In genomic region chr14:71521238-71521637, GRCh38 we compare ENCODE assay signal across 27 cellular contexts.
A peak's percentile ranks its signal among the peaks of the same experiment; 100 is the strongest.
DNase-seq lines count a peak whose midpoint lies in the region; ATAC-seq, FAIRE-seq and TF ChIP-seq lines count a peak whose summit lies in the region.
"Had no signal": no experiment of that assay in that cellular context is flagged by ENCODE, and none has a peak within 500 bp of the region (broad histone marks: within the 10 kb centered on the region; RNA-seq: fewer than 3 reads in every experiment).

No MANE protein-coding gene starts in this region.

- H3K27ac ChIP-seq in body of pancreas (peak overlapping the region in 1 of 4 donors; percentile 7), A673 (ENCODE audit: low read depth, low read length, poor library complexity, severe bottlenecking) (no peak overlapping the region)
- H3K27ac ChIP-seq: cardiac muscle cell, colonic mucosa, neutrophil, stomach, tibial artery had no signal

- CTCF ChIA-PET in Caco-2 (lab: Charles Lee) (no interaction called here), A673 (lab: Charles Lee) (no interaction called here)

- TF ChIP-seq POLR2A in body of pancreas (IDR thresholded peaks at IDR 0.05) (no peak), GM12892 (IDR thresholded peaks at IDR 0.05; ENCODE audit: low read depth, low read length) (no peak)

- TF ChIP-seq CTCF in Caco-2 (IDR thresholded peaks at IDR 0.05; ENCODE audit: insufficient read depth in 1 of 2, low read depth in 1 of 2, low read length in 1 of 2, severe bottlenecking in 1 of 2, unreplicated experiment in 1 of 2), result no peak
- TF ChIP-seq CTCF in body of pancreas (IDR thresholded peaks at IDR 0.05), result no peak
- no peak for TF ChIP-seq CTCF in mucosa of descending colon (IDR thresholded peaks at IDR 0.05)
- TF ChIP-seq CTCF in A673 (conservative IDR thresholded peaks at IDR 0.05; ENCODE audit: low read depth, low read length), result no peak

- POLR2A ChIA-PET in Caco-2 (lab: Charles Lee) (no interaction called here), A673 (lab: Charles Lee; ENCODE audit: low non-redundant PET) (no interaction called here)

- peak overlapping the region; percentile 92 for H3K27ac Mint-ChIP-seq in Caco-2 (ENCODE audit: unreplicated experiment)
- H3K27ac Mint-ChIP-seq: activated CD4-positive, alpha-beta memory T cell treated with anti-CD3 and anti-CD28 coated beads for 36 hours; T-helper 1 cell treated with Interleukin-12 subunit alpha and Interleukin-12 subunit beta and Interleukin-4 antibody, amounts not matched to agents 30 μg/mL and 1 μg/mL, for 36 hours had no signal

- peaks cover 46% of the 10 kb centered on the region for H3K4me1 ChIP-seq in Caco-2
- H3K4me1 ChIP-seq in body of pancreas, result peaks cover 15% of the 10 kb centered on the region
- H3K4me1 ChIP-seq in mucosa of descending colon (ENCODE audit: low read depth), result peaks cover 3% of the 10 kb centered on the region
- H3K4me1 ChIP-seq in A673 (ENCODE audit: insufficient read depth, low read length, poor library complexity, severe bottlenecking), result peaks cover 28% of the 10 kb centered on the region
- H3K4me1 ChIP-seq: colonic mucosa had no signal

- peaks cover 7% of the 10 kb centered on the region for H3K9me3 Mint-ChIP-seq in Caco-2 (ENCODE audit: unreplicated experiment)

- H3K9me3 ChIP-seq in Caco-2, result no peaks in the 10 kb centered on the region
- H3K9me3 ChIP-seq in body of pancreas, result no peaks in the 10 kb centered on the region
- H3K9me3 ChIP-seq in mucosa of descending colon, result no peaks in the 10 kb centered on the region
- H3K9me3 ChIP-seq in A673 (ENCODE audit: low read depth, low read length, poor library complexity, severe bottlenecking), result no peaks in the 10 kb centered on the region
- H3K9me3 ChIP-seq: colonic mucosa, neutrophil, SK-N-SH, stomach, tibial artery had no signal

- H3K27me3 ChIP-seq in Caco-2 (replicated peaks; ENCODE audit: control insufficient read depth, insufficient read depth, low read length) (no peaks in the 10 kb centered on the region), body of pancreas (no peaks in the 10 kb centered on the region), A673 (replicated peaks; ENCODE audit: insufficient read depth, low read depth, low read length, poor library complexity) (no peaks in the 10 kb centered on the region)
- H3K27me3 ChIP-seq: cardiac muscle cell, colonic mucosa, neutrophil, stomach, tibial artery had no signal

- FAIRE-seq in GM12892 (lab: Jason Lieb, UNC) (no peak), HTR-8/SVneo (lab: Jason Lieb, UNC) (no peak)
- FAIRE-seq: GM18507 had no signal

- peak overlapping the region; percentile 41 for H3K4me3 Mint-ChIP-seq in Caco-2 (ENCODE audit: unreplicated experiment)
- H3K4me3 Mint-ChIP-seq: activated CD4-positive, alpha-beta memory T cell treated with anti-CD3 and anti-CD28 coated beads for 36 hours; T-helper 1 cell treated with Interleukin-12 subunit alpha and Interleukin-12 subunit beta and Interleukin-4 antibody, amounts not matched to agents 30 μg/mL and 1 μg/mL, for 36 hours had no signal

- no peak overlapping the region for H3K4me3 ChIP-seq in Caco-2 (ENCODE audit: low read depth, low read length)
- H3K4me3 ChIP-seq in body of pancreas, result no peak overlapping the region
- no peak overlapping the region for H3K4me3 ChIP-seq in mucosa of descending colon
- H3K4me3 ChIP-seq in A673 (ENCODE audit: low read depth, low read length, poor library complexity, severe bottlenecking), result no peak overlapping the region
- H3K4me3 ChIP-seq: cardiac muscle cell, colonic mucosa, stomach, tibial artery had no signal

- H3K36me3 ChIP-seq in Caco-2 (ENCODE audit: control insufficient read depth, insufficient read depth, low read length), result no peaks in the 10 kb centered on the region
- no peaks in the 10 kb centered on the region for H3K36me3 ChIP-seq in body of pancreas (replicated peaks in 1 of 2; ENCODE audit: insufficient read depth in 1 of 2, low read depth in 2 of 2)
- no peaks in the 10 kb centered on the region for H3K36me3 ChIP-seq in mucosa of descending colon (ENCODE audit: low read depth)
- H3K36me3 ChIP-seq in A673 (ENCODE audit: insufficient read depth, low read length, poor library complexity, severe bottlenecking), result no peaks in the 10 kb centered on the region
- H3K36me3 ChIP-seq: cardiac muscle cell, colonic mucosa, neutrophil, stomach, tibial artery had no signal

- DNase-seq in Caco-2, result peak; percentile 83 to 84
- DNase-seq in M059J (ENCODE audit: low read depth), result peak; percentile 26
- DNase-seq in body of pancreas, result peak in 2 of 4 donors; percentile 18 to 30
- no peak for DNase-seq in mucosa of descending colon
- no peak for DNase-seq in activated T-cell treated with anti-CD3 and anti-CD28 coated beads, Interleukin-2, amount 50 U/mL, for 1 hour
- no peak for DNase-seq in A673 (ENCODE audit: low spot score)
- DNase-seq in GM12892 (ENCODE audit: insufficient read length), result no peak
- no peak for DNase-seq in HTR-8/SVneo (ENCODE audit: insufficient read length, low spot score)
- DNase-seq: activated CD4-positive, alpha-beta memory T cell treated with anti-CD3 and anti-CD28 coated beads for 36 hours; activated CD8-positive, alpha-beta memory T cell treated with anti-CD3 and anti-CD28 coated beads, Interleukin-2, amount 50 U/mL, for 4 hours; activated naive CD4-positive, alpha-beta T cell treated with anti-CD3 and anti-CD28 coated beads, Interleukin-2, amount 50 U/mL, for 16 hours; amygdala; colonic mucosa; DMS79 treated with DMSO at 0.1 percent for 48 hours; effector memory CD4-positive, alpha-beta T cell; GF-D8; Kasumi-1; NCI-H1048; NCI-H187 treated with DMSO at 0.1 percent for 48 hours; SK-N-SH; stomach; tibial artery had no signal

- ATAC-seq in body of pancreas (peak; percentile 53), mucosa of descending colon (peak; percentile 89)
- ATAC-seq: activated CD4-positive, CD25-positive, alpha-beta regulatory T cell treated with anti-CD3 and anti-CD28 coated beads, Interleukin-2, amount 50 U/mL, for 24 hours had no signal

- peaks cover 43% of the 10 kb centered on the region for H3K36me3 Mint-ChIP-seq in Caco-2 (ENCODE audit: insufficient read depth, unreplicated experiment)

- H3K4me1 Mint-ChIP-seq in Caco-2 (ENCODE audit: low read depth, unreplicated experiment), result peaks cover 53% of the 10 kb centered on the region

- intact Hi-C loops in Caco-2 (cut with micrococcal nuclease; ENCODE audit: unreplicated experiment) (loop anchor here (1.0 to 5.0 kb wide), 3 partner anchors 35 to 199 kb away; partner anchors contain the start of gene SIPA1L1), body of pancreas (cut with DNase I) (no loop called here), mucosa of descending colon (cut with DNase I, micrococcal nuclease) (no loop called here), A673 (cut with micrococcal nuclease; ENCODE audit: unreplicated experiment) (no loop called here)

- 83 to 84% methylated on average over 1 of the region's 1 CpG for WGBS in body of pancreas, 2 donors

- BruUV-seq in Caco-2 (replicated peaks; lab: Mats Ljungman, UMichigan) (no TSS peak), A673 (replicated peaks; lab: Mats Ljungman, UMichigan) (no TSS peak)

- no peaks in the 10 kb centered on the region for H3K27me3 Mint-ChIP-seq in Caco-2 (ENCODE audit: insufficient read depth, unreplicated experiment)
- H3K27me3 Mint-ChIP-seq: activated CD4-positive, alpha-beta memory T cell treated with anti-CD3 and anti-CD28 coated beads for 36 hours had no signal

Comparison
In these comparisons a context has a peak if more than half of its experiments do, and no peak if none do; other contexts are left out.
1. DNase-seq: peak in Caco-2 (2 of 2) and M059J (single experiment); none in mucosa of descending colon (0 of 3), activated T-cell treated with anti-CD3 and anti-CD28 coated beads, Interleukin-2, amount 50 U/mL, for 1 hour (single experiment), A673 (single experiment), GM12892 (single experiment) and HTR-8/SVneo (single experiment).